19 cellular contexts compared by ENCODE assay signal in genomic region chrX:120824021-120824420, GRCh38. TPM values are rescaled to one million over a fixed set of nuclear protein-coding genes. Genes with fewer than 3 reads are reported as not detected.
DNase-seq lines count a peak whose midpoint lies in the region; ATAC-seq, FAIRE-seq and TF ChIP-seq lines count a peak whose summit lies in the region.
"Had no signal": no experiment of that assay in that cellular context is flagged by ENCODE, and none has a peak within 500 bp of the region (broad histone marks: within the 10 kb centered on the region; RNA-seq: fewer than 3 reads in every experiment).

No MANE protein-coding gene starts in this region.

- no peaks in the 10 kb centered on the region for H4K20me1 ChIP-seq in PC-3 (ENCODE audit: low read length)
- H4K20me1 ChIP-seq: BLaER1 treated with 17β-estradiol and CSF1 and Interleukin-3, amounts not matched to agents 10 nM and 100 nM had no signal

- no peaks in the 10 kb centered on the region for H3K9me3 Mint-ChIP-seq in activated T-cell treated with anti-CD3 and anti-CD28 coated beads, Interleukin-2, amount 50 U/mL, for 4 hours

- H3K27ac ChIP-seq in PC-3 (ENCODE audit: low read length) (peak overlapping the region; percentile 42), brain microvascular endothelial cell (peak overlapping the region; percentile 26)
- H3K27ac ChIP-seq: BLaER1 treated with 17β-estradiol and CSF1 and Interleukin-3, amounts not matched to agents 10 nM and 100 nM had no signal

- no peaks in the 10 kb centered on the region for H3K9me2 ChIP-seq in PC-3 (replicated peaks; ENCODE audit: low read length)

- no peaks in the 10 kb centered on the region for H3K4me1 Mint-ChIP-seq in activated T-cell treated with anti-CD3 and anti-CD28 coated beads, Interleukin-2, amount 50 U/mL, for 4 hours (ENCODE audit: low read depth)
- H3K4me1 Mint-ChIP-seq: CD4-positive, CD25-positive, alpha-beta regulatory T cell; H9 had no signal

- no peak overlapping the region for H3K4me3 ChIP-seq in PC-3 (ENCODE audit: low read length)
- no peak overlapping the region for H3K4me3 ChIP-seq in brain microvascular endothelial cell (ENCODE audit: low read depth, low read length)
- H3K4me3 ChIP-seq: BLaER1 treated with 17β-estradiol and CSF1 and Interleukin-3, amounts not matched to agents 10 nM and 100 nM had no signal

- no peaks in the 10 kb centered on the region for H3K36me3 Mint-ChIP-seq in activated T-cell treated with anti-CD3 and anti-CD28 coated beads, Interleukin-2, amount 50 U/mL, for 4 hours (ENCODE audit: insufficient read depth)
- H3K36me3 Mint-ChIP-seq: CD4-positive, CD25-positive, alpha-beta regulatory T cell had no signal

- FAIRE-seq in GM12892 (lab: Jason Lieb, UNC): no peak
- FAIRE-seq: G401.6, GM12891, HTR-8/SVneo had no signal

- H3K27me3 ChIP-seq in PC-3 (ENCODE audit: low read length): no peaks in the 10 kb centered on the region
- H3K27me3 ChIP-seq in brain microvascular endothelial cell (replicated peaks): no peaks in the 10 kb centered on the region
- H3K27me3 ChIP-seq: BLaER1 treated with 17β-estradiol and CSF1 and Interleukin-3, amounts not matched to agents 10 nM and 100 nM had no signal

- in situ Hi-C loops in brain microvascular endothelial cell (cut with HindIII; ENCODE audit: low pct_ligation_motif_present, low sequenced_read_pairs): no loop called here

- no peak overlapping the region for H3K9ac ChIP-seq in PC-3 (ENCODE audit: low read length)
- H3K9ac ChIP-seq: BLaER1 treated with 17β-estradiol and CSF1 and Interleukin-3, amounts not matched to agents 10 nM and 100 nM had no signal

- CTCF ChIA-PET in PC-3 (lab: Charles Lee): no interaction called here

- intact Hi-C loops in PC-3 (cut with micrococcal nuclease): no loop called here

- no peak for TF ChIP-seq POLR2A in GM12892 (IDR thresholded peaks at IDR 0.05; ENCODE audit: low read depth, low read length)

- TF ChIP-seq CTCF in PC-3 (conservative IDR thresholded peaks at IDR 0.05; ENCODE audit: low read depth, low read length) (no peak), brain microvascular endothelial cell (IDR thresholded peaks at IDR 0.05; ENCODE audit: low read depth, low read length, missing control alignments) (no peak)

- H3K4me3 Mint-ChIP-seq in activated T-cell treated with anti-CD3 and anti-CD28 coated beads, Interleukin-2, amount 50 U/mL, for 4 hours: no peak overlapping the region
- H3K4me3 Mint-ChIP-seq: CD4-positive, CD25-positive, alpha-beta regulatory T cell; H9 had no signal

- H3K4me1 ChIP-seq in PC-3 (ENCODE audit: insufficient read depth, low read length): peaks cover 20% of the 10 kb centered on the region
- H3K4me1 ChIP-seq: BLaER1 treated with 17β-estradiol and CSF1 and Interleukin-3, amounts not matched to agents 10 nM and 100 nM had no signal

- no TSS peak for BruUV-seq in PC-3 (replicated peaks; lab: Mats Ljungman, UMichigan)

- no peaks in the 10 kb centered on the region for H3K79me2 ChIP-seq in PC-3 (ENCODE audit: low read length)

- no peaks in the 10 kb centered on the region for H3K27me3 Mint-ChIP-seq in activated T-cell treated with anti-CD3 and anti-CD28 coated beads, Interleukin-2, amount 50 U/mL, for 4 hours (ENCODE audit: low read depth)

- H2AFZ ChIP-seq in PC-3 (ENCODE audit: low read length): 0 out of 2 replicates have a peak overlapping the region, but pooled peaks have one; percentile 7

- peak overlapping the region; percentile 28 for H3K4me2 ChIP-seq in PC-3 (ENCODE audit: low read length)
- H3K4me2 ChIP-seq: BLaER1 treated with 17β-estradiol and CSF1 and Interleukin-3, amounts not matched to agents 10 nM and 100 nM had no signal

- POLR2A ChIA-PET in PC-3 (lab: Charles Lee; ENCODE audit: unreplicated experiment): no interaction called here

- ATAC-seq in PC-3: no peak
- ATAC-seq in activated T-cell treated with anti-CD3 and anti-CD28 coated beads, Interleukin-2, amount 50 U/mL, for 4 hours: no peak
- ATAC-seq in HG03175 (IDR thresholded peaks at IDR 0.05; ENCODE audit: unreplicated experiment): no peak

- DNase-seq in EH (ENCODE audit: low read depth) (peak; percentile 0), PC-3 (peak; percentile 62), brain microvascular endothelial cell (no peak), fibroblast of gingiva (ENCODE audit: low read depth) (peak; percentile 1), GM12892 (ENCODE audit: insufficient read length) (no peak), epidermal melanocyte (ENCODE audit: insufficient read length, low spot score) (no peak)
- no peak for DNase-seq in activated T-cell treated with anti-CD3 and anti-CD28 coated beads, Interleukin-2, amount 50 U/mL, for 4 hours
- DNase-seq: 8988T; Calu3; CD4-positive, CD25-positive, alpha-beta regulatory T cell; DMS 273 treated with DMSO at 0.1 percent for 48 hours; GOT3; H9 had no signal

- H3F3A ChIP-seq in PC-3 (ENCODE audit: low read length, unreplicated experiment): no peaks in the 10 kb centered on the region

- H3K9me3 ChIP-seq in PC-3 (ENCODE audit: low read length): no peaks in the 10 kb centered on the region

- no peaks in the 10 kb centered on the region for H3K36me3 ChIP-seq in PC-3 (ENCODE audit: low read depth, low read length)
- H3K36me3 ChIP-seq in brain microvascular endothelial cell (replicated peaks): no peaks in the 10 kb centered on the region
- H3K36me3 ChIP-seq: BLaER1 treated with 17β-estradiol and CSF1 and Interleukin-3, amounts not matched to agents 10 nM and 100 nM had no signal

RNA-seq across cellular contexts. Expression of gene CT47B1, which starts 51.6 kb away (rescaled TPM):
- total RNA-seq in PC-3 (2014; rRNA removed): not detected in 2 replicates
- total RNA-seq in activated T-cell treated with anti-CD3 and anti-CD28 coated beads, Interleukin-2, amount 50 U/mL, for 4 hours: not detected
- not detected for polyA plus RNA-seq in GM12892 (2012; ENCODE audit: missing spikeins)
- total RNA-seq: Calu3; CD4-positive, CD25-positive, alpha-beta regulatory T cell; Daoy; H9 had no signal
- polyA plus RNA-seq: CD4-positive, CD25-positive, alpha-beta regulatory T cell had no signal

Comparison
In these comparisons a context has a peak if more than half of its experiments do, and no peak if none do; other contexts are left out.
1. DNase-seq: peak in EH (single experiment), PC-3 (single experiment) and fibroblast of gingiva (single experiment); none in brain microvascular endothelial cell (single experiment), activated T-cell treated with anti-CD3 and anti-CD28 coated beads, Interleukin-2, amount 50 U/mL, for 4 hours (single experiment), GM12892 (single experiment) and epidermal melanocyte (single experiment).